In genomic region chr1:179384027-179384426, GRCh38 we compare ENCODE assay signal across 2 cellular contexts.
A peak's percentile ranks its signal among the peaks of the same experiment; 100 is the strongest.
TF ChIP-seq lines count a peak whose summit lies in the region.

No MANE protein-coding gene starts in this region.

TF ChIP-seq in HepG2, 621 proteins besides CTCF, POLR2A, EP300 and RAD21 (continues in another document):
- TF ChIP-seq ZNF550 (CRISPR knock-in tag; IDR thresholded peaks at IDR 0.05; ENCODE audit: borderline replicate concordance) (no peak), HNRNPUL1 (IDR thresholded peaks at IDR 0.05; ENCODE audit: low read depth, low read length) (no peak), TFE3 (CRISPR knock-in tag; IDR thresholded peaks at IDR 0.05) (no peak), FOXA1 (IDR thresholded peaks at IDR 0.05) (0 out of 2 replicates have a peak, but pooled peaks have one; percentile 22), FOXA1 (CRISPR knock-in tag; IDR thresholded peaks at IDR 0.05) (peak; percentile 51), HDAC1 (CRISPR knock-in tag; IDR thresholded peaks at IDR 0.05) (no peak), RERE (CRISPR knock-in tag; IDR thresholded peaks at IDR 0.05; ENCODE audit: low read depth) (no peak), ZNF687 (CRISPR knock-in tag; IDR thresholded peaks at IDR 0.05) (no peak), NFE2L2 (IDR thresholded peaks at IDR 0.05; ENCODE audit: low read length) (no peak), HCFC1 (IDR thresholded peaks at IDR 0.05; ENCODE audit: low read depth, low read length) (no peak), EEA1 (CRISPR knock-in tag; IDR thresholded peaks at IDR 0.05; ENCODE audit: borderline replicate concordance) (no peak)
- TF ChIP-seq, protein P1, sequence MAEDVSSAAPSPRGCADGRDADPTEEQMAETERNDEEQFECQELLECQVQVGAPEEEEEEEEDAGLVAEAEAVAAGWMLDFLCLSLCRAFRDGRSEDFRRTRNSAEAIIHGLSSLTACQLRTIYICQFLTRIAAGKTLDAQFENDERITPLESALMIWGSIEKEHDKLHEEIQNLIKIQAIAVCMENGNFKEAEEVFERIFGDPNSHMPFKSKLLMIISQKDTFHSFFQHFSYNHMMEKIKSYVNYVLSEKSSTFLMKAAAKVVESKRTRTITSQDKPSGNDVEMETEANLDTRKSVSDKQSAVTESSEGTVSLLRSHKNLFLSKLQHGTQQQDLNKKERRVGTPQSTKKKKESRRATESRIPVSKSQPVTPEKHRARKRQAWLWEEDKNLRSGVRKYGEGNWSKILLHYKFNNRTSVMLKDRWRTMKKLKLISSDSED (CRISPR knock-in tag; IDR thresholded peaks at IDR 0.05), result no peak

TF ChIP-seq in SK-N-SH, 30 proteins besides CTCF, POLR2A, EP300 and RAD21:
- TF ChIP-seq GABPA (IDR thresholded peaks at IDR 0.05; ENCODE audit: low read depth) (no peak), TCF12 (IDR thresholded peaks at IDR 0.05) (no peak), GATA2 (CRISPR knock-in tag; IDR thresholded peaks at IDR 0.05) (no peak), TAF1 (IDR thresholded peaks at IDR 0.05; ENCODE audit: borderline replicate concordance, low read depth, low read length) (no peak), POLR2AphosphoS5 (IDR thresholded peaks at IDR 0.05; ENCODE audit: low read depth, low read length) (no peak), YY1 (IDR thresholded peaks at IDR 0.05; ENCODE audit: low read depth) (no peak), JUND (IDR thresholded peaks at IDR 0.05) (no peak), CHD2 (IDR thresholded peaks at IDR 0.05; ENCODE audit: low read length, partially characterized antibody) (no peak), RCOR1 (IDR thresholded peaks at IDR 0.05; ENCODE audit: low read length) (no peak), FOXJ3 (CRISPR knock-in tag; IDR thresholded peaks at IDR 0.05) (no peak), ZBTB33 (IDR thresholded peaks at IDR 0.05; ENCODE audit: borderline replicate concordance, low read depth) (no peak), SIN3A (IDR thresholded peaks at IDR 0.05; ENCODE audit: borderline replicate concordance, low read depth, low read length) (no peak), RFX5 (IDR thresholded peaks at IDR 0.05; ENCODE audit: low read length) (no peak), MEF2A (IDR thresholded peaks at IDR 0.05; ENCODE audit: borderline replicate concordance, low read depth) (no peak), EZH2phosphoT487 (IDR thresholded peaks at IDR 0.05; ENCODE audit: borderline replicate concordance, low read depth) (no peak)
- TF ChIP-seq, protein P2, sequence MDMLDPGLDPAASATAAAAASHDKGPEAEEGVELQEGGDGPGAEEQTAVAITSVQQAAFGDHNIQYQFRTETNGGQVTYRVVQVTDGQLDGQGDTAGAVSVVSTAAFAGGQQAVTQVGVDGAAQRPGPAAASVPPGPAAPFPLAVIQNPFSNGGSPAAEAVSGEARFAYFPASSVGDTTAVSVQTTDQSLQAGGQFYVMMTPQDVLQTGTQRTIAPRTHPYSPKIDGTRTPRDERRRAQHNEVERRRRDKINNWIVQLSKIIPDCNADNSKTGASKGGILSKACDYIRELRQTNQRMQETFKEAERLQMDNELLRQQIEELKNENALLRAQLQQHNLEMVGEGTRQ (IDR thresholded peaks at IDR 0.05; ENCODE audit: borderline replicate concordance, low read depth, low read length), result no peak
TF ChIP-seq in SK-N-SH: peak in this region for 0.
